In the genomic region with DNA sequence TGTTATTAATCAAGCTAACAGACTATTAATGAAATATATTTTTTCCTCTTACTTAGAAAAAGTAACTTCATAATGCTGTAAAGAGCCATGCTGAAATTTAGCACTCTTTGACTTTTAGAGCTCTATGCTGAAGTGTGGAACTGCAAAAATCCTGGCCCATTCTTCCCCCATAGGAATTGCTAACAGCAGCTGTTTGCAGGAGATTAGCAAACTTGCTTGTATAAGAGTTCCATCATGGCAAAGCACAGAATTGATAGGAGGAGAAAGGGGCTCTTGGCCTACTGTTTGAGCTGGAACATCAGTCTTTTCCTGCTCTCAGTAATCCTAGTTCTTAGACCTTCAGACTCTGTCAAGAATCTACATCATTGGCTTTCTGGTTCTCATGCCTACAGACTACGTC, we compare ENCODE assay signal across 28 cellular contexts. TPM values are rescaled to one million over a fixed set of nuclear protein-coding genes. Genes with fewer than 3 reads are reported as not detected.
"Had no signal": no experiment of that assay in that cellular context is flagged by ENCODE, and none has a peak within 500 bp of the region (broad histone marks: within the 10 kb centered on the region; RNA-seq: fewer than 3 reads in every experiment).

No MANE protein-coding gene starts in this region.

- H3K27ac Mint-ChIP-seq: activated CD8-positive, alpha-beta T cell treated with anti-CD3 and anti-CD28 coated beads, Interleukin-2, amount 10 ng/mL, durations not matched to agents 7 days and 5 days; activated naive CD8-positive, alpha-beta T cell treated with anti-CD3 and anti-CD28 coated beads, Interleukin-2, amount 10 ng/mL, durations not matched to agents 7 days and 5 days; IgD-negative memory B cell; T-helper 1 cell treated with Interleukin-12 subunit alpha and Interleukin-12 subunit beta and Interleukin-4 antibody, amounts not matched to agents 30 μg/mL and 1 μg/mL, for 36 hours; WTC11 had no signal

- H3K9me3 Mint-ChIP-seq: T-helper 1 cell treated with Interleukin-12 subunit alpha and Interleukin-12 subunit beta and Interleukin-4 antibody, amounts not matched to agents 30 μg/mL and 1 μg/mL, for 36 hours had no signal

- H3K36me3 Mint-ChIP-seq: activated naive CD8-positive, alpha-beta T cell treated with anti-CD3 and anti-CD28 coated beads, Interleukin-2, amount 10 ng/mL, durations not matched to agents 7 days and 5 days; IgD-negative memory B cell had no signal

- DNase-seq: activated CD4-positive, alpha-beta T cell treated with anti-CD3 and anti-CD28 coated beads for 48 hours; activated CD4-positive, alpha-beta T cell treated with anti-CD3 and anti-CD28 coated beads, Interleukin-2, amount 50 U/mL, for 4 hours; activated CD4-positive, CD25-positive, alpha-beta regulatory T cell treated with anti-CD3 and anti-CD28 coated beads, Interleukin-2, amount 50 U/mL, for 72 hours; activated CD8-positive, alpha-beta memory T cell treated with anti-CD3 and anti-CD28 coated beads, Interleukin-2, amount 50 U/mL, for 48 hours; activated CD8-positive, alpha-beta T cell treated with anti-CD3 and anti-CD28 coated beads, Interleukin-2, amount 10 ng/mL, durations not matched to agents 7 days and 5 days; activated naive CD4-positive, alpha-beta T cell treated with anti-CD3 and anti-CD28 coated beads, Interleukin-2, amount 50 U/mL, for 16 hours; activated naive CD8-positive, alpha-beta T cell treated with anti-CD3 and anti-CD28 coated beads, Interleukin-2, amount 10 ng/mL, durations not matched to agents 7 days and 5 days; activated T-cell treated with anti-CD3 and anti-CD28 coated beads, Interleukin-2, amount 50 U/mL, for 1 hour; aorta; KG1; NCI-H1092; NCI-H1417 treated with DMSO at 0.1 percent for 48 hours; NCI-H1694; NCI-H2029; NCI-H2107; NCI-H2171 treated with DMSO at 0.1 percent for 48 hours; NCI-H226; NCI-H526; NCI-H82 had no signal

- H3K4me1 Mint-ChIP-seq: activated naive CD8-positive, alpha-beta T cell treated with anti-CD3 and anti-CD28 coated beads, Interleukin-2, amount 10 ng/mL, durations not matched to agents 7 days and 5 days; IgD-negative memory B cell; WTC11 had no signal

- ATAC-seq: activated CD8-positive, alpha-beta T cell treated with anti-CD3 and anti-CD28 coated beads, Interleukin-2, amount 10 ng/mL, durations not matched to agents 7 days and 5 days; WTC11 had no signal

- H3K27me3 Mint-ChIP-seq: activated naive CD8-positive, alpha-beta T cell treated with anti-CD3 and anti-CD28 coated beads, Interleukin-2, amount 10 ng/mL, durations not matched to agents 7 days and 5 days; IgD-negative memory B cell had no signal

- H3K4me3 Mint-ChIP-seq: activated CD8-positive, alpha-beta T cell treated with anti-CD3 and anti-CD28 coated beads, Interleukin-2, amount 10 ng/mL, durations not matched to agents 7 days and 5 days; activated naive CD8-positive, alpha-beta T cell treated with anti-CD3 and anti-CD28 coated beads, Interleukin-2, amount 10 ng/mL, durations not matched to agents 7 days and 5 days; IgD-negative memory B cell; T-helper 1 cell treated with Interleukin-12 subunit alpha and Interleukin-12 subunit beta and Interleukin-4 antibody, amounts not matched to agents 30 μg/mL and 1 μg/mL, for 36 hours; WTC11 had no signal

RNA-seq across cellular contexts. Expression of gene GNAT3, which starts 18.3 kb away (rescaled TPM):
- total RNA-seq: activated CD8-positive, alpha-beta T cell treated with anti-CD3 and anti-CD28 coated beads, Interleukin-2, amount 10 ng/mL, durations not matched to agents 7 days and 5 days; activated naive CD8-positive, alpha-beta T cell treated with anti-CD3 and anti-CD28 coated beads, Interleukin-2, amount 10 ng/mL, durations not matched to agents 7 days and 5 days; aorta; bronchial epithelial cell; MCF 10A; NCI-H460; OCI-LY7; RPMI7951; SK-MEL-5; WTC11 had no signal
- polyA plus RNA-seq: IgD-negative memory B cell had no signal
